Comparison of ENCODE assay signal across 14 cellular contexts in the genomic region with DNA sequence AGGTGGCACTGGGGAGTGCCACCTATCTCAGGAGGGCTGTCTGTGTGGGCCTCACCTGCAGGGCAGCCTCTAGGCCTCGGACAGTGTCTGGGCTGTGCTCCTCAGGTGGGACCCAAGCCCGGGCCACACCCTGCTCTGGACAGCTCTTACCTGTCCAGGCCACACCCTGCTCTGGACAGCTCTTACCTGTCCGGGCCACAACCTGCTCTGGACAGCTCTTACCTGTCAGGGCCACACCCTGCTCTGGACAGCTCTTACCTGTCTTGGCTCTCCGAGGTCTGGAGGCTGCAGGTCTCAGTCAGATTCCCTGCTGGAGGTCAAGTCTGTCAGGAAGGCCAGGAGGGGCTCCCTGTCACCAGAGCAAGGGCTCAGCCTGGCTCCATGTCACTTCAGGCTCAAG.
DNase-seq lines count a peak whose midpoint lies in the region; ATAC-seq and TF ChIP-seq lines count a peak whose summit lies in the region.
"Had no signal": no experiment of that assay in that cellular context is flagged by ENCODE, and none has a peak within 500 bp of the region (broad histone marks: within the 10 kb centered on the region; RNA-seq: fewer than 3 reads in every experiment).

No MANE protein-coding gene starts in this region.

- no peak overlapping the region for H2BK5ac ChIP-seq in mesenchymal stem cell (ENCODE audit: low read depth, low read length, poor library complexity, severe bottlenecking)

- ATAC-seq in HG03460 (IDR thresholded peaks at IDR 0.05; ENCODE audit: unreplicated experiment) = no peak

- H2BK12ac ChIP-seq in mesenchymal stem cell (ENCODE audit: low read length in 2 of 2) = peak overlapping the region in 1 of 2 experiments; percentile 37

- no peak overlapping the region for H3K4me2 ChIP-seq in mesenchymal stem cell (ENCODE audit: low read length, poor library complexity, severe bottlenecking)

- peak overlapping the region in 1 of 2 experiments; percentile 48 for H3K18ac ChIP-seq in mesenchymal stem cell (ENCODE audit: low read depth in 1 of 2, low read length in 2 of 2)

- no peaks in the 10 kb centered on the region for H3K36me3 ChIP-seq in mesenchymal stem cell (ENCODE audit: control insufficient read depth in 1 of 2, insufficient read depth in 2 of 2, low read depth in 1 of 2, low read length in 2 of 2)
- no peaks in the 10 kb centered on the region for H3K36me3 ChIP-seq in transverse colon

- TF ChIP-seq EP300 in transverse colon (IDR thresholded peaks at IDR 0.05; ENCODE audit: low read depth) = no peak

- no peak overlapping the region for H2BK120ac ChIP-seq in mesenchymal stem cell (ENCODE audit: low read depth, low read length)

- H3K27me3 Mint-ChIP-seq in activated T-helper 2 cell treated with anti-CD3 and anti-CD28 coated beads, Interferon-gamma antibody, Interleukin-2, Interleukin-4, amounts not matched to agents 10 μg/mL and 5 μg/mL and 100 μg/mL, durations not matched to agents 14 hours and 24 hours and 36 hours (ENCODE audit: low read depth) = no peaks in the 10 kb centered on the region
- H3K27me3 Mint-ChIP-seq: CD8-positive, alpha-beta memory T cell had no signal

- no peak overlapping the region for H3K23ac ChIP-seq in mesenchymal stem cell (ENCODE audit: low read length in 2 of 2)

- H3K4me1 ChIP-seq in mesenchymal stem cell (ENCODE audit: control insufficient read depth, insufficient read depth, low read depth, low read length) (no peaks in the 10 kb centered on the region), transverse colon (peaks cover 0 to 6% (median 2%) of the 10 kb centered on the region in 4 donors)

- H4K8ac ChIP-seq in mesenchymal stem cell (ENCODE audit: low read length) = no peak overlapping the region

- no peak overlapping the region for H2AK5ac ChIP-seq in mesenchymal stem cell (ENCODE audit: low read length, severe bottlenecking)

- H3K27ac ChIP-seq in dorsolateral prefrontal cortex = peak overlapping the region in 30 of 59 donors; percentile 9 to 94 (median 49)
- H3K27ac ChIP-seq in mesenchymal stem cell (ENCODE audit: low read length, poor library complexity, severe bottlenecking) = no peak overlapping the region
- H3K27ac ChIP-seq in transverse colon = no peak overlapping the region
- H3K27ac ChIP-seq: 22Rv1 had no signal

- H3K4me1 Mint-ChIP-seq in activated T-helper 2 cell treated with anti-CD3 and anti-CD28 coated beads, Interferon-gamma antibody, Interleukin-2, Interleukin-4, amounts not matched to agents 10 μg/mL and 5 μg/mL and 100 μg/mL, durations not matched to agents 14 hours and 24 hours and 36 hours (ENCODE audit: low read depth) = no peaks in the 10 kb centered on the region
- H3K4me1 Mint-ChIP-seq: CD8-positive, alpha-beta memory T cell had no signal

- H3K4me3 ChIP-seq in dorsolateral prefrontal cortex (no peak overlapping the region), mesenchymal stem cell (ENCODE audit: insufficient read depth in 1 of 2, low read depth in 1 of 2, low read length in 2 of 2) (no peak overlapping the region), transverse colon (no peak overlapping the region)

- no peak overlapping the region for H3K14ac ChIP-seq in mesenchymal stem cell (ENCODE audit: low read length in 2 of 2)

- H3K79me1 ChIP-seq in mesenchymal stem cell (replicated peaks; ENCODE audit: low read length, poor library complexity, severe bottlenecking) = no peaks in the 10 kb centered on the region

- no peak overlapping the region for H3K27ac Mint-ChIP-seq in activated T-helper 2 cell treated with anti-CD3 and anti-CD28 coated beads, Interferon-gamma antibody, Interleukin-2, Interleukin-4, amounts not matched to agents 10 μg/mL and 5 μg/mL and 100 μg/mL, durations not matched to agents 14 hours and 24 hours and 36 hours

- no peak overlapping the region for H3K9ac ChIP-seq in mesenchymal stem cell (ENCODE audit: low read length)

- in situ Hi-C loops in transverse colon (cut with MboI; ENCODE audit: low pct_ligation_motif_present in 1 of 4, low pct_unique_long_range_greater_than_20kb in 1 of 4, low sequenced_read_pairs in 3 of 4) = no loop called here

- no peak overlapping the region for H2BK15ac ChIP-seq in mesenchymal stem cell (ENCODE audit: low read depth, poor library complexity, severe bottlenecking)

- no peak overlapping the region for H3K4me3 Mint-ChIP-seq in activated T-helper 2 cell treated with anti-CD3 and anti-CD28 coated beads, Interferon-gamma antibody, Interleukin-2, Interleukin-4, amounts not matched to agents 10 μg/mL and 5 μg/mL and 100 μg/mL, durations not matched to agents 14 hours and 24 hours and 36 hours (ENCODE audit: low read depth)
- H3K4me3 Mint-ChIP-seq: CD14-positive monocyte; CD8-positive, alpha-beta memory T cell had no signal

- WGBS in mesenchymal stem cell = 94% methylated on average over 4 of the region's 4 CpGs
- 72% methylated on average over 4 of the region's 4 CpGs; no CpG with 5 or more reads in 1 of the 2 donors for WGBS in transverse colon (ENCODE audit: low coverage in 1 of 2), 2 donors

- peak overlapping the region; percentile 18 for H4K91ac ChIP-seq in mesenchymal stem cell (ENCODE audit: low read length)

- H2AFZ ChIP-seq in mesenchymal stem cell (ENCODE audit: low read depth, low read length) = no peak overlapping the region

- intact Hi-C loops in dorsolateral prefrontal cortex (cut with DNase I) = loop anchor here in 1 of 2 donors (5.0 kb wide), 1 partner anchor 80 kb away; a partner anchor contains a TSS
- intact Hi-C loops in transverse colon (cut with DNase I; ENCODE audit: low total_unique reads) = no loop called here
- intact Hi-C loops in activated T-helper 2 cell treated with anti-CD3 and anti-CD28 coated beads, Interferon-gamma antibody, Interleukin-2, Interleukin-4, amounts not matched to agents 10 μg/mL and 5 μg/mL and 100 μg/mL, durations not matched to agents 14 hours and 24 hours and 36 hours (cut with micrococcal nuclease) = no loop called here

- H3K4ac ChIP-seq in mesenchymal stem cell (ENCODE audit: low read depth in 1 of 2, low read length in 2 of 2) = peak overlapping the region in 1 of 2 experiments; percentile 13

- TF ChIP-seq CTCF in dorsolateral prefrontal cortex (IDR thresholded peaks at IDR 0.05 in 54 of 56, conservative IDR thresholded peaks at IDR 0.05 in 2 of 56; ENCODE audit: low read depth in 1 of 56, partially characterized antibody in 56 of 56) (no peak), transverse colon (IDR thresholded peaks at IDR 0.05) (no peak)

- H3K27me3 ChIP-seq in dorsolateral prefrontal cortex = no peaks in the 10 kb centered on the region
- H3K27me3 ChIP-seq in mesenchymal stem cell (ENCODE audit: control insufficient read depth in 1 of 2, insufficient read depth in 1 of 2, low read length in 2 of 2) = peaks cover 12 to 43% of the 10 kb centered on the region in 2 experiments
- no peaks in the 10 kb centered on the region for H3K27me3 ChIP-seq in transverse colon

- TF ChIP-seq POLR2A in transverse colon (IDR thresholded peaks at IDR 0.05) = no peak

- no peaks in the 10 kb centered on the region for H3K9me3 Mint-ChIP-seq in activated T-helper 2 cell treated with anti-CD3 and anti-CD28 coated beads, Interferon-gamma antibody, Interleukin-2, Interleukin-4, amounts not matched to agents 10 μg/mL and 5 μg/mL and 100 μg/mL, durations not matched to agents 14 hours and 24 hours and 36 hours

- no peaks in the 10 kb centered on the region for H3K9me3 ChIP-seq in mesenchymal stem cell (ENCODE audit: control insufficient read depth, low read length)
- no peaks in the 10 kb centered on the region for H3K9me3 ChIP-seq in transverse colon

- DNase-seq in NCI-H748 (lab: John Stamatoyannopoulos, UW; ENCODE audit: unreplicated experiment) (peak; percentile 22), NCI-H748 treated with DMSO at 0.1 percent for 48 hours (lab: John Stamatoyannopoulos, UW) (no peak), dorsolateral prefrontal cortex (no peak), mesenchymal stem cell (no peak), transverse colon (peak; percentile 50), occipital lobe (lab: John Stamatoyannopoulos, UW) (no peak)
- DNase-seq in activated T-helper 2 cell treated with anti-CD3 and anti-CD28 coated beads, Interferon-gamma antibody, Interleukin-2, Interleukin-4, amounts not matched to agents 10 μg/mL and 5 μg/mL and 100 μg/mL, durations not matched to agents 14 hours and 24 hours and 36 hours (ENCODE audit: low spot score) = no peak
- DNase-seq: CD8-positive, alpha-beta memory T cell; DMS53; GF-D8; HCEC 1CT had no signal

- H3K36me3 Mint-ChIP-seq in activated T-helper 2 cell treated with anti-CD3 and anti-CD28 coated beads, Interferon-gamma antibody, Interleukin-2, Interleukin-4, amounts not matched to agents 10 μg/mL and 5 μg/mL and 100 μg/mL, durations not matched to agents 14 hours and 24 hours and 36 hours (ENCODE audit: low read depth) = no peaks in the 10 kb centered on the region
- H3K36me3 Mint-ChIP-seq: CD14-positive monocyte; CD8-positive, alpha-beta memory T cell had no signal

Comparison
In these comparisons a context has a peak if more than half of its experiments do, and no peak if none do; other contexts are left out.
1. DNase-seq: peak in NCI-H748 (single experiment) and transverse colon (single experiment); none in NCI-H748 treated with DMSO at 0.1 percent for 48 hours (single experiment), dorsolateral prefrontal cortex (0 of 10), mesenchymal stem cell (single experiment), occipital lobe (single experiment) and activated T-helper 2 cell treated with anti-CD3 and anti-CD28 coated beads, Interferon-gamma antibody, Interleukin-2, Interleukin-4, amounts not matched to agents 10 μg/mL and 5 μg/mL and 100 μg/mL, durations not matched to agents 14 hours and 24 hours and 36 hours (single experiment).
2. H3K27ac ChIP-seq: peak in dorsolateral prefrontal cortex (30 of 59); none in mesenchymal stem cell (single experiment) and transverse colon (0 of 4).